Comparison of ENCODE assay signal across 18 cellular contexts in genomic region chr1:207850621-207851407, GRCh38.
DNase-seq lines count a peak whose midpoint lies in the region; ATAC-seq, FAIRE-seq and TF ChIP-seq lines count a peak whose summit lies in the region.
"Had no signal": no experiment of that assay in that cellular context is flagged by ENCODE, and none has a peak within 500 bp of the region (broad histone marks: within the 10 kb centered on the region; RNA-seq: fewer than 3 reads in every experiment).

No MANE protein-coding gene starts in this region.

- peak overlapping the region; percentile 30 for H3K4me3 Mint-ChIP-seq in activated naive CD4-positive, alpha-beta T cell treated with anti-CD3 and anti-CD28 coated beads, Interleukin-2, amount 50 U/mL, for 24 hours
- H3K4me3 Mint-ChIP-seq in activated naive CD4-positive, alpha-beta T cell treated with anti-CD3 and anti-CD28 coated beads, Interleukin-2, amount 10 ng/mL, durations not matched to agents 7 days and 5 days, result no peak overlapping the region
- H3K4me3 Mint-ChIP-seq: nephron had no signal

- no peaks in the 10 kb centered on the region for H3K9me1 ChIP-seq in K562 (ENCODE audit: control insufficient read depth, insufficient read depth, low read length)

- TF ChIP-seq EP300 in K562 (IDR thresholded peaks at IDR 0.05; ENCODE audit: low read length), result no peak

- H3K36me3 ChIP-seq in K562 (ENCODE audit: control insufficient read depth, insufficient read depth, low read length) (no peaks in the 10 kb centered on the region), lower lobe of right lung (peaks cover 12% of the 10 kb centered on the region), upper lobe of right lung (peaks cover 3% of the 10 kb centered on the region)
- H3K36me3 ChIP-seq: uterus had no signal

- H3K27ac ChIP-seq in K562 (ENCODE audit: extremely low read depth, low read depth, low read length) (no peak overlapping the region), lower lobe of right lung (peak overlapping the region; percentile 60), upper lobe of right lung (peak overlapping the region; percentile 21)

- ATAC-seq in K562 (peak; percentile 16), lower lobe of right lung (peak in 1 of 2 donors; percentile 35), upper lobe of right lung (peak; percentile 49), GM21447 (IDR thresholded peaks at IDR 0.05; ENCODE audit: unreplicated experiment) (no peak)
- ATAC-seq: GM12878 had no signal

- 33% methylated on average over 7 of the region's 7 CpGs for WGBS in K562 (ENCODE audit: insufficient coverage, low coverage, missing lambda C conversion rate)

- no peak for FAIRE-seq in K562 (lab: Jason Lieb, UNC)
- FAIRE-seq: colon, GM12878, islet of Langerhans, RCC 7860, small intestine had no signal

- H2AFZ ChIP-seq in K562 (ENCODE audit: low read depth, low read length), result no peak overlapping the region

- peaks cover 10% of the 10 kb centered on the region for H3K36me3 Mint-ChIP-seq in activated naive CD4-positive, alpha-beta T cell treated with anti-CD3 and anti-CD28 coated beads, Interleukin-2, amount 50 U/mL, for 24 hours
- H3K36me3 Mint-ChIP-seq in activated naive CD4-positive, alpha-beta T cell treated with anti-CD3 and anti-CD28 coated beads, Interleukin-2, amount 10 ng/mL, durations not matched to agents 7 days and 5 days, result peaks cover 57% of the 10 kb centered on the region

- H3K9me3 Mint-ChIP-seq in activated naive CD4-positive, alpha-beta T cell treated with anti-CD3 and anti-CD28 coated beads, Interleukin-2, amount 50 U/mL, for 24 hours, result no peaks in the 10 kb centered on the region
- H3K9me3 Mint-ChIP-seq in activated naive CD4-positive, alpha-beta T cell treated with anti-CD3 and anti-CD28 coated beads, Interleukin-2, amount 10 ng/mL, durations not matched to agents 7 days and 5 days, result no peaks in the 10 kb centered on the region
- H3K9me3 Mint-ChIP-seq: nephron had no signal

- H3K27ac Mint-ChIP-seq in activated naive CD4-positive, alpha-beta T cell treated with anti-CD3 and anti-CD28 coated beads, Interleukin-2, amount 50 U/mL, for 24 hours, result peak overlapping the region; percentile 95
- no peak overlapping the region for H3K27ac Mint-ChIP-seq in activated naive CD4-positive, alpha-beta T cell treated with anti-CD3 and anti-CD28 coated beads, Interleukin-2, amount 10 ng/mL, durations not matched to agents 7 days and 5 days

- H3K27me3 ChIP-seq in K562 (ENCODE audit: control insufficient read depth in 2 of 2, insufficient read depth in 2 of 2, low read length in 2 of 2) (no peaks in the 10 kb centered on the region), lower lobe of right lung (ENCODE audit: low read depth) (no peaks in the 10 kb centered on the region), upper lobe of right lung (no peaks in the 10 kb centered on the region)
- H3K27me3 ChIP-seq: uterus had no signal

- peaks cover 91% of the 10 kb centered on the region for H3K4me1 Mint-ChIP-seq in activated naive CD4-positive, alpha-beta T cell treated with anti-CD3 and anti-CD28 coated beads, Interleukin-2, amount 50 U/mL, for 24 hours
- peaks cover 60% of the 10 kb centered on the region for H3K4me1 Mint-ChIP-seq in activated naive CD4-positive, alpha-beta T cell treated with anti-CD3 and anti-CD28 coated beads, Interleukin-2, amount 10 ng/mL, durations not matched to agents 7 days and 5 days
- H3K4me1 Mint-ChIP-seq: nephron had no signal

- no peaks in the 10 kb centered on the region; the same call in 2 of the 3 replicates for H3K79me2 ChIP-seq in K562 (ENCODE audit: control insufficient read depth, insufficient read depth, low read length)

- CTCF ChIA-PET in activated naive CD4-positive, alpha-beta T cell treated with anti-CD3 and anti-CD28 coated beads, Interleukin-2, amount 10 ng/mL, durations not matched to agents 7 days and 5 days (lab: Charles Lee), result no interaction called here
- CTCF ChIA-PET in K562 (lab: Yijun Ruan, JAX; ENCODE audit: low intra/inter-chr PET ratio), result no interaction called here

- DNase-seq in activated naive CD4-positive, alpha-beta T cell treated with anti-CD3 and anti-CD28 coated beads, Interleukin-2, amount 10 ng/mL, durations not matched to agents 7 days and 5 days, result no peak
- DNase-seq in K562 (ENCODE audit: extremely low read depth in 1 of 4, low spot score in 3 of 4) (no peak), lower lobe of right lung (no peak), upper lobe of right lung (no peak), NCI-H446 (lab: John Stamatoyannopoulos, UW) (no peak)
- DNase-seq in stimulated activated CD4-positive, alpha-beta T cell treated with anti-CD3 and anti-CD28 coated beads, Interleukin-12 subunit alpha, Interleukin-12 subunit beta, amount 100 ng/mL, for 4 hours, result no peak
- DNase-seq: activated CD4-positive, alpha-beta T cell treated with anti-CD3 and anti-CD28 coated beads, Interleukin-2, amount 50 U/mL, for 4 hours; DMS79 treated with DMSO at 0.1 percent for 48 hours; GOT3; small intestine; uterus had no signal

- no TSS peak for BruUV-seq in K562 (replicated peaks; lab: Mats Ljungman, UMichigan)

- in situ Hi-C loops in K562 (cut with MboI), result no loop called here

- POLR2A ChIA-PET in K562 (lab: Yijun Ruan, JAX), result interaction anchor here (0.6 to 1.6 kb wide), 5 partner anchors 11 to 982 kb away, joined by 3 to 5 read pairs (median 3); no protein-coding TSS in a partner anchor

- TF ChIP-seq CTCF in K562 (IDR thresholded peaks at IDR 0.05 in 2 of 3, conservative IDR thresholded peaks at IDR 0.05 in 1 of 3; ENCODE audit: insufficient read depth in 2 of 3, low read depth in 1 of 3, low read length in 3 of 3) (no peak), lower lobe of right lung (IDR thresholded peaks at IDR 0.05) (no peak), upper lobe of right lung (IDR thresholded peaks at IDR 0.05) (no peak)

- H3K9me3 ChIP-seq in K562 (replicated peaks; ENCODE audit: control insufficient read depth, insufficient read depth, low read depth, low read length) (no peaks in the 10 kb centered on the region), lower lobe of right lung (no peaks in the 10 kb centered on the region), upper lobe of right lung (no peaks in the 10 kb centered on the region)
- H3K9me3 ChIP-seq: uterus had no signal

- no peaks in the 10 kb centered on the region for H3K27me3 Mint-ChIP-seq in activated naive CD4-positive, alpha-beta T cell treated with anti-CD3 and anti-CD28 coated beads, Interleukin-2, amount 50 U/mL, for 24 hours
- no peaks in the 10 kb centered on the region for H3K27me3 Mint-ChIP-seq in activated naive CD4-positive, alpha-beta T cell treated with anti-CD3 and anti-CD28 coated beads, Interleukin-2, amount 10 ng/mL, durations not matched to agents 7 days and 5 days

- no peak for TF ChIP-seq POLR2A in K562 (conservative IDR thresholded peaks at IDR 0.05)

- H3K4me1 ChIP-seq in K562 (replicated peaks in 1 of 2; ENCODE audit: control insufficient read depth in 2 of 2, insufficient read depth in 2 of 2, low read length in 2 of 2) (peaks cover 0 to 28% of the 10 kb centered on the region in 2 experiments; a peak in 4 of 5 replicates), lower lobe of right lung (peaks cover 81% of the 10 kb centered on the region), upper lobe of right lung (peaks cover 74% of the 10 kb centered on the region)

- peak overlapping the region in 1 of 2 experiments; percentile 53; a peak in 1 of 4 replicates for H3K9ac ChIP-seq in K562 (ENCODE audit: insufficient read depth in 1 of 2, low read depth in 2 of 2, low read length in 2 of 2)

- no peak for TF ChIP-seq RAD21 in K562 (CRISPR knock-in tag; conservative IDR thresholded peaks at IDR 0.05 in 1 of 2, IDR thresholded peaks at IDR 0.05 in 1 of 2)

- H3K4me3 ChIP-seq in K562, result no peak overlapping the region
- no peak overlapping the region for H3K4me3 ChIP-seq in lower lobe of right lung
- H3K4me3 ChIP-seq in upper lobe of right lung, result no peak overlapping the region
- H3K4me3 ChIP-seq: GM12878, uterus had no signal

- intact Hi-C loops in K562 (cut with micrococcal nuclease), result no loop called here
- intact Hi-C loops in lower lobe of right lung (cut with DNase I), result no loop called here
- intact Hi-C loops in upper lobe of right lung (cut with DNase I), result no loop called here

- H4K20me1 ChIP-seq in K562 (replicated peaks; ENCODE audit: control insufficient read depth, insufficient read depth, low read length), result no peaks in the 10 kb centered on the region; the same call in 1 of the 2 replicates

- no peak overlapping the region for H3K4me2 ChIP-seq in K562 (ENCODE audit: insufficient read depth, low read length)

TF ChIP-seq in K562, 482 proteins besides CTCF, POLR2A, EP300 and RAD21 (continues in another document):
- TF ChIP-seq MXD1 (CRISPR knock-in tag; IDR thresholded peaks at IDR 0.05; ENCODE audit: borderline replicate concordance, poor library complexity, severe bottlenecking) (no peak), ATF6 (CRISPR knock-in tag; IDR thresholded peaks at IDR 0.05) (no peak), ZNF408 (CRISPR knock-in tag; IDR thresholded peaks at IDR 0.05; ENCODE audit: low read depth) (no peak), LEF1 (IDR thresholded peaks at IDR 0.05) (no peak), MLX (CRISPR knock-in tag; conservative IDR thresholded peaks at IDR 0.05) (no peak), PHB2 (IDR thresholded peaks at IDR 0.05; ENCODE audit: low read depth) (no peak), HMG20B (CRISPR knock-in tag; IDR thresholded peaks at IDR 0.05) (no peak)
